In the genomic region with DNA sequence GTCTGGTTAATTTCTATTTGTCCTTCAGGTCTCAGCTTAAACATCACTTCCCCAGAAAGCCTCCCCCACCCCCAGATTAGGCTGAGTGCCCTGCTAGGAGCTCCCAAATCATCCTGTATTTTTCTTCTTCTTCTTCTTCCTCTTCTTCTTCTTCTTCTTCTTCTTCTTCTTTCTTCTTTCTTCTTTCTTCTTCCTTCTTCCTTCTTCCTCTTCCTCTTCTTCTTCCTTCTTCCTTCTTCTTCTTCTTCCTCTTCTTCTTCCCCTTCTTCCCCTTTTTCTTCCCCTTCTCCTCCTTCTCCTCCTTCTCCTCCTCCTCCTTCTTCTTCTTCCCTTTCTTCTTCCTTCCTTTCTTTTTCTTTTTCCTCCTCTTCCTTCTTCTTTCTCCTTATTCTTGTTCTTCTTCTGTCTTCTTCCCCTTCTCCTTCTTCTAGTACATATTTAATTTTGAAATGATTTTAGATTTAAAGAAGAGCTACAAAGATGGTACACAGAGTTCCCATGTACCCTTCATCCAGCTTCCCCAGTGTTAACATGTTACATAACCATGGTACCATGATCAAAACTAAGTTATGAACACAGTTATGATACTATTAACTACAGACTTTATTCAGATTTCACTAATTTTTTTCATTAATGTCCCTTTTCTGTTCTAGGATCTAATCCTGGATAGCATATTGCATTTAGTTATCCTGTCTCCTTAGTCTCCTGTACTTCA, we compare ENCODE assay signal across 2 cellular contexts.
TF ChIP-seq lines count a peak whose summit lies in the region.

No MANE protein-coding gene starts in this region.

TF ChIP-seq in HepG2, 621 proteins besides CTCF, POLR2A, EP300 and RAD21:
- TF ChIP-seq, protein P1, sequence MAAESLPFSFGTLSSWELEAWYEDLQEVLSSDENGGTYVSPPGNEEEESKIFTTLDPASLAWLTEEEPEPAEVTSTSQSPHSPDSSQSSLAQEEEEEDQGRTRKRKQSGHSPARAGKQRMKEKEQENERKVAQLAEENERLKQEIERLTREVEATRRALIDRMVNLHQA (CRISPR knock-in tag; IDR thresholded peaks at IDR 0.05) = no peak
- TF ChIP-seq ZKSCAN8 (CRISPR knock-in tag; IDR thresholded peaks at IDR 0.05; ENCODE audit: borderline replicate concordance) (no peak), ARNT (IDR thresholded peaks at IDR 0.05) (0 out of 2 replicates have a peak, but pooled peaks have one; percentile 31), PLRG1 (conservative IDR thresholded peaks at IDR 0.05) (peak; percentile 46; the same call in 1 of the 2 replicates), KDM3A (CRISPR knock-in tag; IDR thresholded peaks at IDR 0.05; ENCODE audit: low read depth) (no peak), ZNF605 (CRISPR knock-in tag; IDR thresholded peaks at IDR 0.05) (no peak), HCFC1 (IDR thresholded peaks at IDR 0.05; ENCODE audit: low read depth, low read length) (no peak), ZMYM2 (CRISPR knock-in tag; IDR thresholded peaks at IDR 0.05) (no peak), MAZ (IDR thresholded peaks at IDR 0.05; ENCODE audit: borderline replicate concordance, low read depth, low read length) (no peak), MAZ (CRISPR knock-in tag; IDR thresholded peaks at IDR 0.05; ENCODE audit: low read depth) (no peak), ZNF720 (CRISPR knock-in tag; IDR thresholded peaks at IDR 0.05) (no peak), ZMYM3 (CRISPR knock-in tag; IDR thresholded peaks at IDR 0.05) (no peak), NFRKB (IDR thresholded peaks at IDR 0.05) (no peak), ELF4 (CRISPR knock-in tag; IDR thresholded peaks at IDR 0.05; ENCODE audit: borderline replicate concordance) (no peak), CBFB (CRISPR knock-in tag; IDR thresholded peaks at IDR 0.05) (no peak), ZNF737 (CRISPR knock-in tag; IDR thresholded peaks at IDR 0.05; ENCODE audit: borderline replicate concordance) (no peak), ZNF331 (CRISPR knock-in tag; IDR thresholded peaks at IDR 0.05) (no peak)
- TF ChIP-seq, protein P2, sequence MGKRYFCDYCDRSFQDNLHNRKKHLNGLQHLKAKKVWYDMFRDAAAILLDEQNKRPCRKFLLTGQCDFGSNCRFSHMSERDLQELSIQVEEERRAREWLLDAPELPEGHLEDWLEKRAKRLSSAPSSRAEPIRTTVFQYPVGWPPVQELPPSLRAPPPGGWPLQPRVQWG (CRISPR knock-in tag; IDR thresholded peaks at IDR 0.05; ENCODE audit: borderline replicate concordance, low read depth) = no peak
TF ChIP-seq in HepG2: peak in this region for 2.

TF ChIP-seq in HEK293, 187 proteins besides CTCF, POLR2A, EP300 and RAD21:
- TF ChIP-seq ZNF211 (tag by site-specific recombination; IDR thresholded peaks at IDR 0.05; ENCODE audit: low read depth) (no peak), ZNF664 (tag by site-specific recombination; IDR thresholded peaks at IDR 0.05) (no peak), ZNF704 (tag by site-specific recombination; IDR thresholded peaks at IDR 0.05) (no peak), ZNF654 (tag by site-specific recombination; IDR thresholded peaks at IDR 0.05; ENCODE audit: low read depth) (no peak), ZNF266 (tag by site-specific recombination; IDR thresholded peaks at IDR 0.05; ENCODE audit: low read depth) (no peak), ZNF843 (tag by site-specific recombination; IDR thresholded peaks at IDR 0.05) (no peak), ZNF701 (tag by site-specific recombination; IDR thresholded peaks at IDR 0.05) (0 out of 2 replicates have a peak, but pooled peaks have one; percentile 28), ZNF560 (tag by site-specific recombination; IDR thresholded peaks at IDR 0.05; ENCODE audit: borderline replicate concordance) (no peak), ZNF530 (tag by site-specific recombination; IDR thresholded peaks at IDR 0.05; ENCODE audit: low read depth) (no peak), PRDM2 (tag by site-specific recombination; IDR thresholded peaks at IDR 0.05; ENCODE audit: borderline replicate concordance) (no peak), ZFP3 (tag by site-specific recombination; IDR thresholded peaks at IDR 0.05; ENCODE audit: low read depth) (no peak), ZNF37A (tag by site-specific recombination; IDR thresholded peaks at IDR 0.05) (no peak), ZNF24 (tag by site-specific recombination; IDR thresholded peaks at IDR 0.05) (no peak), ZNF629 (tag by site-specific recombination; IDR thresholded peaks at IDR 0.05) (no peak), GLIS1 (tag by site-specific recombination; IDR thresholded peaks at IDR 0.05) (no peak), ZNF366 (tag by site-specific recombination; conservative IDR thresholded peaks at IDR 0.05) (peak; percentile 87), ZNF324 (tag by site-specific recombination; IDR thresholded peaks at IDR 0.05) (no peak), SP3 (tag by site-specific recombination; IDR thresholded peaks at IDR 0.05) (no peak), ZNF513 (tag by site-specific recombination; IDR thresholded peaks at IDR 0.05) (peak; percentile 86), ZNF600 (tag by site-specific recombination; IDR thresholded peaks at IDR 0.05) (no peak), ZNF692 (tag by site-specific recombination; IDR thresholded peaks at IDR 0.05) (no peak), ZNF529 (tag by site-specific recombination; IDR thresholded peaks at IDR 0.05; ENCODE audit: insufficient replicate concordance) (peak; percentile 98), BCL11A (tag by site-specific recombination; IDR thresholded peaks at IDR 0.05; ENCODE audit: low read depth) (no peak)
